Comparison of ENCODE assay signal across 10 cellular contexts in the genomic region with DNA sequence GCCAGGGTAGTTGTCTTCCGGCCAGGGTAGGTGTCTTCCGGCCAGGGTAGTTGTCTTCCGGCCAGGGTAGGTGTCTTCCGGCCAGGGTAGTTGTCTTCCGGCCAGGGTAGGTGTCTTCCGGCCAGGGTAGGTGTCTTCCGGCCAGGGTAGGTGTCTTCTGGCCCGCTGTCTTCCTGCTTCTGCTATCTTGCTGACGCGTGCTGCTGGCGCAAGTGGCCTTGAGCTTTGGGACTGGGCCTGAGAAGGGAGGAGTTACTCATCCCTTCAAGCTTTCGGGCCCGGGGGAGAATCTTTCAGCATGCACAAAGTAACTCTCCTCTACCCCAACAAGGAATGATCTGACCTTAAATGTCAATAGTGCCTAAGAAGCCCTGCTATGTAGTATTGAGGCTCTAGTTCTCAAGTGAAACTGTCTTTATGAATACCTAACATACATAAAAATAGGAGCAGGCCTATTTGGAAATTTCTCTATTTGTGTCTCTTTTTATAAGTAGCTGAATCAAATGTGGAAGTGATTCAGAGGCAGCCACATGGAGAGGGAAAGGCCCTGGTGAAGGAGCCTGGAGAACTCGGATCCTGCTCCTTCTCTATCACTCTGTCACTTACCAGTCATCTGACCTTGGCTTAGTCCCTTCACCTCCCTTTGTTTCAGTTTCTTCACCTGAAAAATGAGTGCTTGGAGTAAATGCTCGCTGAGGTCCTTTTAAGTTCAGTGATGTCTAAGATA.
DNase-seq lines count a peak whose midpoint lies in the region; ATAC-seq and TF ChIP-seq lines count a peak whose summit lies in the region.
"Had no signal": no experiment of that assay in that cellular context is flagged by ENCODE, and none has a peak within 500 bp of the region (broad histone marks: within the 10 kb centered on the region; RNA-seq: fewer than 3 reads in every experiment).

No MANE protein-coding gene starts in this region.

- H3K27me3 ChIP-seq in PC-3 (ENCODE audit: low read length), result no peaks in the 10 kb centered on the region
- H3K27me3 ChIP-seq: neutrophil had no signal

- no peak overlapping the region for H3K4me3 Mint-ChIP-seq in activated naive CD4-positive, alpha-beta T cell treated with anti-CD3 and anti-CD28 coated beads for 36 hours

- 0 out of 2 replicates have a peak overlapping the region, but pooled peaks have one; percentile 16 for H2AFZ ChIP-seq in PC-3 (ENCODE audit: low read length)

- H3K4me1 ChIP-seq in PC-3 (ENCODE audit: insufficient read depth, low read length) (peaks cover 22% of the 10 kb centered on the region), mesodermal cell (ENCODE audit: control insufficient read depth, insufficient read depth, low read length, poor library complexity, severe bottlenecking) (peaks cover 9% of the 10 kb centered on the region), urinary bladder (ENCODE audit: insufficient read depth) (peaks cover 2% of the 10 kb centered on the region)

- H3K9me3 Mint-ChIP-seq in activated naive CD4-positive, alpha-beta T cell treated with anti-CD3 and anti-CD28 coated beads for 36 hours, result no peaks in the 10 kb centered on the region

- H4K20me1 ChIP-seq in PC-3 (ENCODE audit: low read length), result no peaks in the 10 kb centered on the region

- no peaks in the 10 kb centered on the region for H3K36me3 ChIP-seq in PC-3 (ENCODE audit: low read depth, low read length)
- peaks cover 55% of the 10 kb centered on the region for H3K36me3 ChIP-seq in mesodermal cell (ENCODE audit: control insufficient read depth, insufficient read depth, low read length)
- no peaks in the 10 kb centered on the region for H3K36me3 ChIP-seq in urinary bladder (ENCODE audit: insufficient read depth)
- H3K36me3 ChIP-seq: neutrophil had no signal

- H3K27ac Mint-ChIP-seq in activated naive CD4-positive, alpha-beta T cell treated with anti-CD3 and anti-CD28 coated beads for 36 hours, result no peak overlapping the region

- no peaks in the 10 kb centered on the region for H3K79me2 ChIP-seq in PC-3 (ENCODE audit: low read length)

- no peaks in the 10 kb centered on the region for H3K9me2 ChIP-seq in PC-3 (replicated peaks; ENCODE audit: low read length)

- H3K27me3 Mint-ChIP-seq in activated naive CD4-positive, alpha-beta T cell treated with anti-CD3 and anti-CD28 coated beads for 36 hours (ENCODE audit: low read depth), result no peaks in the 10 kb centered on the region

- H3K4me2 ChIP-seq in PC-3 (ENCODE audit: low read length), result peak overlapping the region; percentile 75

- POLR2A ChIA-PET in PC-3 (lab: Charles Lee; ENCODE audit: unreplicated experiment), result no interaction called here

- H3K9me3 ChIP-seq in PC-3 (ENCODE audit: low read length), result no peaks in the 10 kb centered on the region
- no peaks in the 10 kb centered on the region for H3K9me3 ChIP-seq in mesodermal cell (ENCODE audit: control insufficient read depth, low read length)
- H3K9me3 ChIP-seq: neutrophil had no signal

- WGBS in mesodermal cell (ENCODE audit: insufficient coverage in 2 of 2), 2 experiments, result 90 to 93% methylated on average over 3 to 4 of the region's 15 CpGs
- 59% methylated on average over 13 of the region's 15 CpGs for WGBS in urinary bladder

- H3F3A ChIP-seq in PC-3 (ENCODE audit: low read length, unreplicated experiment), result peaks cover 4% of the 10 kb centered on the region

- TF ChIP-seq CTCF in PC-3 (conservative IDR thresholded peaks at IDR 0.05; ENCODE audit: low read depth, low read length) (no peak), epithelial cell of esophagus (IDR thresholded peaks at IDR 0.05; ENCODE audit: insufficient read depth, low read depth, low read length, missing control alignments) (no peak)

- H3K9ac ChIP-seq in PC-3 (ENCODE audit: low read length), result peak overlapping the region; percentile 55

- ATAC-seq in PC-3, result peak; percentile 85

- DNase-seq in PC-3 (peak; percentile 52), epithelial cell of esophagus (ENCODE audit: low read depth) (peak; percentile 15), dedifferentiated amniotic fluid mesenchymal stem cell (ENCODE audit: extremely low spot score) (no peak), COLO829 (ENCODE audit: low spot score) (no peak)
- DNase-seq in activated naive CD4-positive, alpha-beta T cell treated with anti-CD3 and anti-CD28 coated beads for 36 hours, result no peak
- DNase-seq: T1000 had no signal

- CTCF ChIA-PET in PC-3 (lab: Charles Lee), result interaction anchor here (0.6 to 0.7 kb wide), 2 partner anchors 45 to 186 kb away, joined by 3 to 4 read pairs; no protein-coding TSS in a partner anchor
- CTCF ChIA-PET in activated naive CD4-positive, alpha-beta T cell treated with anti-CD3 and anti-CD28 coated beads for 36 hours (lab: Charles Lee), result interaction anchor here (0.9 kb wide), 1 partner anchor 820 kb away, joined by 3 read pairs; no protein-coding TSS in a partner anchor

- peaks cover 19% of the 10 kb centered on the region for H3K4me1 Mint-ChIP-seq in activated naive CD4-positive, alpha-beta T cell treated with anti-CD3 and anti-CD28 coated beads for 36 hours (ENCODE audit: low read depth)

- BruUV-seq in PC-3 (replicated peaks; lab: Mats Ljungman, UMichigan), result no TSS peak

- no peaks in the 10 kb centered on the region for H3K36me3 Mint-ChIP-seq in activated naive CD4-positive, alpha-beta T cell treated with anti-CD3 and anti-CD28 coated beads for 36 hours (ENCODE audit: low read depth)

- H3K27ac ChIP-seq in PC-3 (ENCODE audit: low read length) (peak overlapping the region; percentile 93), mesodermal cell (ENCODE audit: low read depth, low read length, severe bottlenecking) (peak overlapping the region; percentile 64), urinary bladder (ENCODE audit: low read depth) (peak overlapping the region; percentile 84)
- H3K27ac ChIP-seq: HL-60, neutrophil had no signal

- peak overlapping the region; percentile 34; the same call in 1 of the 2 replicates for H3K4me3 ChIP-seq in PC-3 (ENCODE audit: low read length)
- no peak overlapping the region for H3K4me3 ChIP-seq in epithelial cell of esophagus (ENCODE audit: low read length)
- no peak overlapping the region for H3K4me3 ChIP-seq in mesodermal cell (ENCODE audit: extremely low read depth, insufficient read depth, low read length, poor library complexity, severe bottlenecking)
- H3K4me3 ChIP-seq in urinary bladder (ENCODE audit: low read depth, low read length), result no peak overlapping the region

- intact Hi-C loops in PC-3 (cut with micrococcal nuclease), result no loop called here
- intact Hi-C loops in activated naive CD4-positive, alpha-beta T cell treated with anti-CD3 and anti-CD28 coated beads for 36 hours (cut with micrococcal nuclease), result no loop called here

Comparison
In these comparisons a context has a peak if more than half of its experiments do, and no peak if none do; other contexts are left out.
1. DNase-seq: peak in PC-3 (single experiment) and epithelial cell of esophagus (single experiment); none in activated naive CD4-positive, alpha-beta T cell treated with anti-CD3 and anti-CD28 coated beads for 36 hours (single experiment), dedifferentiated amniotic fluid mesenchymal stem cell (single experiment) and COLO829 (single experiment).
2. Peak in every context shown above with its lines, with median percentiles within 50 percentile points of each other: H3K27ac ChIP-seq.